In the genomic region with DNA sequence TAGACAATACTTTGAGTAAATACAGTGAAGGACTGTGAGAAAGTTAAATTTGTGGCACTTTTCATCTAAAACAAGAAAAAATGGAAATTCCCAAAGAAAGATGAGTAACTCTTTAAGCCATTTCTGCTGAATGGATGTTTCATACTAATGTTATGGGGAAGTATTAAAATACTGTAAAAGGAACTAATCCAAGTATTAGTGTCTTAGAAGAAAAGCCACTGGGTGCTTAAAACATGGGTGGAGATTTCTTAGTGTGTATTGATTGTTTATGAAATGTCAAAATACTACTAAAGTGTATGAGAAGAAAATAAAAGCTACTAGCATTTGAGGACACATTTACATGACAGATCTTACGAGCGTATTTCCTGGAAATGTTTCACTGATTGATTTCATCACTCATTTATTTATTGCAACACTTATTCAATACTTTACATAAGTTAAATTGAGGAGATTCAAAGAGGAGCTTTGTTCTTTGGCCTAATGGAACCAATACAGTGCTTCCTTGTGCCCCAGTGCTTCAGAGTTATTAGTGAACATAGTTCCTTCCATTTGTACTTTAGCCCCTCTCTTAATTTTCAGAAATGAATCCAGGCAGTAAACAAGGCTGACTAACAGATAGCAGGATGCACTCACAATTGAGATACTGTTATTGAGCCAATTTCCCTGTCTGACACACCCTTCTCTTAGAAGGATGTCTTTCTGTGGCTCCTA, we compare ENCODE assay signal across 11 cellular contexts.
DNase-seq lines count a peak whose midpoint lies in the region; ATAC-seq and TF ChIP-seq lines count a peak whose summit lies in the region.
"Had no signal": no experiment of that assay in that cellular context is flagged by ENCODE, and none has a peak within 500 bp of the region (broad histone marks: within the 10 kb centered on the region; RNA-seq: fewer than 3 reads in every experiment).

No MANE protein-coding gene starts in this region.

- peak overlapping the region in 4 of 5 donors; percentile 5 to 19 (median 10) for H3K27ac ChIP-seq in stomach

- H3K27me3 ChIP-seq in stomach: no peaks in the 10 kb centered on the region

- ATAC-seq in activated T-cell treated with anti-CD3 and anti-CD28 coated beads, Interleukin-2, amount 50 U/mL, for 72 hours (replicated peaks in 1 of 2): no peak
- ATAC-seq in HG02642 (IDR thresholded peaks at IDR 0.05; ENCODE audit: poor library complexity, unreplicated experiment): no peak

- no peak for DNase-seq in activated T-cell treated with anti-CD3 and anti-CD28 coated beads, Interleukin-2, amount 50 U/mL, for 72 hours
- no peak for DNase-seq in activated T-cell treated with anti-CD3 and anti-CD28 coated beads, Interleukin-2, amount 50 U/mL, for 48 hours
- no peak for DNase-seq in activated CD4-positive, alpha-beta memory T cell treated with anti-CD3 and anti-CD28 coated beads, Interleukin-2, amount 10 ng/mL, durations not matched to agents 7 days and 5 days
- DNase-seq in foreskin melanocyte (peak; percentile 78), stomach (no peak), activated gamma-delta T cell treated with Interleukin-2 at 50 U/mL for 16 hours (no peak), posterior cingulate gyrus (no peak)
- DNase-seq: anterior cingulate cortex, COR-L47, RPMI8226 had no signal

- peaks cover 69% of the 10 kb centered on the region for H3K4me1 Mint-ChIP-seq in activated T-cell treated with anti-CD3 and anti-CD28 coated beads, Interleukin-2, amount 50 U/mL, for 72 hours (ENCODE audit: low read depth)
- H3K4me1 Mint-ChIP-seq in activated CD4-positive, alpha-beta memory T cell treated with anti-CD3 and anti-CD28 coated beads, Interleukin-2, amount 10 ng/mL, durations not matched to agents 7 days and 5 days: peaks cover 60% of the 10 kb centered on the region

- peak overlapping the region; percentile 76 to 87 for H3K4me3 Mint-ChIP-seq in activated T-cell treated with anti-CD3 and anti-CD28 coated beads, Interleukin-2, amount 50 U/mL, for 72 hours
- peak overlapping the region; percentile 45 for H3K4me3 Mint-ChIP-seq in activated CD4-positive, alpha-beta memory T cell treated with anti-CD3 and anti-CD28 coated beads, Interleukin-2, amount 10 ng/mL, durations not matched to agents 7 days and 5 days

- H3K4me3 ChIP-seq in stomach: peak overlapping the region in 2 of 4 donors; percentile 6 to 18

- no peaks in the 10 kb centered on the region for H3K9me3 ChIP-seq in stomach

- no peak for TF ChIP-seq EP300 in stomach (IDR thresholded peaks at IDR 0.05)

- no peaks in the 10 kb centered on the region for H3K9me3 Mint-ChIP-seq in activated T-cell treated with anti-CD3 and anti-CD28 coated beads, Interleukin-2, amount 50 U/mL, for 72 hours
- H3K9me3 Mint-ChIP-seq in activated CD4-positive, alpha-beta memory T cell treated with anti-CD3 and anti-CD28 coated beads, Interleukin-2, amount 10 ng/mL, durations not matched to agents 7 days and 5 days: no peaks in the 10 kb centered on the region

- WGBS in stomach, 5 donors: 55 to 92% (median 84%) methylated on average over 2 of the region's 2 CpGs

- TF ChIP-seq POLR2A in stomach (IDR thresholded peaks at IDR 0.05): no peak

- H3K27ac Mint-ChIP-seq in activated T-cell treated with anti-CD3 and anti-CD28 coated beads, Interleukin-2, amount 50 U/mL, for 72 hours: peak overlapping the region; percentile 96
- peak overlapping the region; percentile 72 for H3K27ac Mint-ChIP-seq in activated CD4-positive, alpha-beta memory T cell treated with anti-CD3 and anti-CD28 coated beads, Interleukin-2, amount 10 ng/mL, durations not matched to agents 7 days and 5 days

- H3K27me3 Mint-ChIP-seq in activated T-cell treated with anti-CD3 and anti-CD28 coated beads, Interleukin-2, amount 50 U/mL, for 72 hours (ENCODE audit: low read depth): no peaks in the 10 kb centered on the region
- H3K27me3 Mint-ChIP-seq in activated CD4-positive, alpha-beta memory T cell treated with anti-CD3 and anti-CD28 coated beads, Interleukin-2, amount 10 ng/mL, durations not matched to agents 7 days and 5 days: peaks cover 1% of the 10 kb centered on the region

- CTCF ChIA-PET in activated CD4-positive, alpha-beta memory T cell treated with anti-CD3 and anti-CD28 coated beads, Interleukin-2, amount 10 ng/mL, durations not matched to agents 7 days and 5 days (lab: Charles Lee): interaction anchor here (0.9 to 2.0 kb wide), 3 partner anchors 157 to 163 kb away, joined by 3 to 6 read pairs (median 4); no protein-coding TSS in a partner anchor

- POLR2A ChIA-PET in activated CD4-positive, alpha-beta memory T cell treated with anti-CD3 and anti-CD28 coated beads, Interleukin-2, amount 10 ng/mL, durations not matched to agents 7 days and 5 days (lab: Charles Lee): interaction anchor here (0.7 to 2.2 kb wide), 5 partner anchors 16 to 159 kb away, joined by 3 to 10 read pairs (median 4); a partner anchor contains a TSS

- no peaks in the 10 kb centered on the region for H3K36me3 ChIP-seq in stomach

- H3K4me1 ChIP-seq in stomach: peaks cover 0 to 41% (median 12%) of the 10 kb centered on the region in 4 donors

- no peak for TF ChIP-seq CTCF in stomach (IDR thresholded peaks at IDR 0.05)

- no peaks in the 10 kb centered on the region for H3K36me3 Mint-ChIP-seq in activated T-cell treated with anti-CD3 and anti-CD28 coated beads, Interleukin-2, amount 50 U/mL, for 72 hours (ENCODE audit: insufficient read depth in 2 of 2)
- peaks cover 2% of the 10 kb centered on the region for H3K36me3 Mint-ChIP-seq in activated CD4-positive, alpha-beta memory T cell treated with anti-CD3 and anti-CD28 coated beads, Interleukin-2, amount 10 ng/mL, durations not matched to agents 7 days and 5 days (ENCODE audit: low read depth)

- intact Hi-C loops in stomach (cut with DNase I; ENCODE audit: low total_unique reads): no loop called here
- intact Hi-C loops in posterior cingulate gyrus (cut with DNase I): loop anchor here (10.0 kb wide), 1 partner anchor 162 kb away; no protein-coding TSS in a partner anchor
